Comparison of ENCODE assay signal across 18 cellular contexts in genomic region chr16:58028541-58029070, GRCh38. TPM values are rescaled to one million over a fixed set of nuclear protein-coding genes. Genes with fewer than 3 reads are reported as not detected.
DNase-seq lines count a peak whose midpoint lies in the region; ATAC-seq, FAIRE-seq and TF ChIP-seq lines count a peak whose summit lies in the region.
"Had no signal": no experiment of that assay in that cellular context is flagged by ENCODE, and none has a peak within 500 bp of the region (broad histone marks: within the 10 kb centered on the region; RNA-seq: fewer than 3 reads in every experiment).

No MANE protein-coding gene starts in this region.

- H3K27me3 ChIP-seq in colonic mucosa, result no peaks in the 10 kb centered on the region
- H3K27me3 ChIP-seq: ascending aorta, ovary had no signal

- H3K27ac ChIP-seq in C4-2B (peak overlapping the region; percentile 98), colonic mucosa (no peak overlapping the region)
- H3K27ac ChIP-seq: ascending aorta, ovary had no signal

- no peaks in the 10 kb centered on the region for H3K36me3 ChIP-seq in colonic mucosa
- H3K36me3 ChIP-seq: ascending aorta, ovary had no signal

- DNase-seq in HTR-8/SVneo (ENCODE audit: insufficient read length, low spot score) (no peak), colonic mucosa (no peak), Kasumi-1 (lab: John Stamatoyannopoulos, UW) (no peak), NCI-H2081 (lab: John Stamatoyannopoulos, UW) (no peak), NCI-H1105 treated with DMSO at 0.1 percent for 48 hours (lab: John Stamatoyannopoulos, UW) (no peak)
- DNase-seq: activated CD4-positive, alpha-beta T cell treated with anti-CD3 and anti-CD28 coated beads, Interleukin-2, amount 50 U/mL, for 1 hour; DMS53; NCI-H1436 treated with DMSO at 0.1 percent for 48 hours; NCI-H524 treated with DMSO at 0.1 percent for 48 hours; ovary; stimulated activated CD4-positive, alpha-beta T cell treated with anti-CD3 and anti-CD28 coated beads, Interleukin-12 subunit alpha, Interleukin-12 subunit beta, amount 100 ng/mL, for 4 hours; T-helper 17 cell had no signal

- peaks cover 37% of the 10 kb centered on the region for H3K4me1 Mint-ChIP-seq in nephron

- no peak overlapping the region for H3K4me3 ChIP-seq in colonic mucosa
- H3K4me3 ChIP-seq: ascending aorta, ovary had no signal

- intact Hi-C loops in colonic mucosa (cut with DNase I), result loop anchor here (5.0 kb wide), 1 partner anchor 169 kb away; the partner anchor contains the start of gene CSNK2A2

- peaks cover 6% of the 10 kb centered on the region for H3K4me1 ChIP-seq in colonic mucosa

- H3K27ac Mint-ChIP-seq in nephron, result no peak overlapping the region
- H3K27ac Mint-ChIP-seq: activated T-helper 17 cell treated with anti-CD3 and anti-CD28 coated beads, Interleukin-2, amount 50 U/mL, for 72 hours; mesothelial cell of epicardium; T-helper 17 cell had no signal

- H3K9me3 Mint-ChIP-seq in nephron, result no peaks in the 10 kb centered on the region
- H3K9me3 Mint-ChIP-seq: activated T-helper 17 cell treated with anti-CD3 and anti-CD28 coated beads, Interleukin-2, amount 50 U/mL, for 72 hours; mesothelial cell of epicardium had no signal

- no peak for ATAC-seq in GM18873 (IDR thresholded peaks at IDR 0.05; ENCODE audit: low FRiP score, unreplicated experiment)
- ATAC-seq: activated T-helper 17 cell treated with anti-CD3 and anti-CD28 coated beads, Interleukin-2, amount 50 U/mL, for 72 hours; T-helper 17 cell had no signal

- no peaks in the 10 kb centered on the region for H3K36me3 Mint-ChIP-seq in nephron (ENCODE audit: low read depth)
- H3K36me3 Mint-ChIP-seq: mesothelial cell of epicardium had no signal

- H3K4me3 Mint-ChIP-seq in nephron, result peak overlapping the region; percentile 25 to 48 (median 29)

- peaks cover 24% of the 10 kb centered on the region for H3K27me3 Mint-ChIP-seq in nephron (ENCODE audit: low read depth)
- H3K27me3 Mint-ChIP-seq: activated T-helper 17 cell treated with anti-CD3 and anti-CD28 coated beads, Interleukin-2, amount 50 U/mL, for 72 hours; T-helper 17 cell had no signal

- TF ChIP-seq CTCF in C4-2B (conservative IDR thresholded peaks at IDR 0.05), result no peak
- no peak for TF ChIP-seq CTCF in colonic mucosa (IDR thresholded peaks at IDR 0.05)
- TF ChIP-seq CTCF in nephron (IDR thresholded peaks at IDR 0.05; ENCODE audit: unreplicated experiment in 3 of 3), result no peak

- peak overlapping the region; percentile 12 to 87 for H3K9ac ChIP-seq in colonic mucosa (ENCODE audit: low read depth in 2 of 2, low read length in 2 of 2)

- FAIRE-seq in HTR-8/SVneo (lab: Jason Lieb, UNC), result peak; percentile 31

- no peaks in the 10 kb centered on the region for H3K9me3 ChIP-seq in colonic mucosa
- H3K9me3 ChIP-seq: ascending aorta, ovary had no signal

RNA-seq across cellular contexts. Expression of gene MMP15, which starts 3.1 kb away (rescaled TPM):
- total RNA-seq in colonic mucosa, result 100 to 1,000 TPM in 1 of 2 donors, 10 to 100 TPM in 1; 79.2 to 126 TPM

RNA-seq across cellular contexts. Expression of gene USB1, which starts 27.4 kb away (rescaled TPM):
- total RNA-seq in colonic mucosa, result 10 to 100 TPM; 34.2 to 49.8 TPM

RNA-seq across cellular contexts. Expression of gene ZNF319, which starts 28.1 kb away (rescaled TPM):
- 1 to 10 TPM; 3.5 to 5.3 TPM for total RNA-seq in colonic mucosa

RNA-seq across cellular contexts. Expression of gene CNGB1, which starts 57.7 kb away (rescaled TPM):
- total RNA-seq in colonic mucosa, result under 1 TPM; 0.05 to 0.69 TPM
- total RNA-seq: activated T-helper 17 cell treated with anti-CD3 and anti-CD28 coated beads, Interleukin-2, amount 50 U/mL, for 72 hours; ascending aorta; T-helper 17 cell had no signal
